Comparison of ENCODE assay signal across 9 cellular contexts in genomic region chr3:29686889-29687592, GRCh38.
DNase-seq lines count a peak whose midpoint lies in the region; ATAC-seq lines count a peak whose summit lies in the region.
"Had no signal": no experiment of that assay in that cellular context is flagged by ENCODE, and none has a peak within 500 bp of the region (broad histone marks: within the 10 kb centered on the region; RNA-seq: fewer than 3 reads in every experiment).

No MANE protein-coding gene starts in this region.

- H3K18ac ChIP-seq in neuronal stem cell (ENCODE audit: low read length) = no peak overlapping the region

- no peak overlapping the region for H3K14ac ChIP-seq in neuronal stem cell (ENCODE audit: low read length)

- peak; percentile 95 for ATAC-seq in GM19023 (IDR thresholded peaks at IDR 0.05; ENCODE audit: unreplicated experiment)
- ATAC-seq in HG02759 (IDR thresholded peaks at IDR 0.05; ENCODE audit: unreplicated experiment) = peak; percentile 92
- ATAC-seq: Panc1 had no signal

- H3K27me3 ChIP-seq in SJSA1 (replicated peaks) = no peaks in the 10 kb centered on the region
- no peaks in the 10 kb centered on the region for H3K27me3 ChIP-seq in neuronal stem cell (ENCODE audit: control insufficient read depth in 3 of 3, insufficient read depth in 3 of 3, low read depth in 1 of 3, low read length in 3 of 3)

- in situ Hi-C loops in G401 (cut with HindIII; ENCODE audit: low sequenced_read_pairs) = no loop called here

- peak overlapping the region; percentile 36 for H2AFZ ChIP-seq in neuronal stem cell (ENCODE audit: low read length)

- no peaks in the 10 kb centered on the region for H3K36me3 ChIP-seq in SJSA1
- no peaks in the 10 kb centered on the region for H3K36me3 ChIP-seq in neuronal stem cell (replicated peaks in 1 of 2; ENCODE audit: control insufficient read depth in 2 of 2, insufficient read depth in 2 of 2, low read length in 2 of 2)

- H2BK5ac ChIP-seq in neuronal stem cell (ENCODE audit: low read length) = no peak overlapping the region

- no peak overlapping the region for H4K91ac ChIP-seq in neuronal stem cell (ENCODE audit: low read depth, low read length, poor library complexity)

- DNase-seq in SJSA1 (ENCODE audit: low read depth in 1 of 2, low spot score in 2 of 2) (peak in 1 of 2 experiments; percentile 68), neuronal stem cell (ENCODE audit: low spot score) (no peak), G401 (ENCODE audit: low spot score) (no peak), NK-92 (lab: John Stamatoyannopoulos, UW; ENCODE audit: unreplicated experiment) (no peak), superior temporal gyrus (ENCODE audit: extremely low spot score) (no peak)
- no peak for DNase-seq in stimulated activated CD4-positive, alpha-beta T cell treated with anti-CD3 and anti-CD28 coated beads, Interleukin-2, amount 100 ng/mL, for 24 hours

- H3K79me1 ChIP-seq in neuronal stem cell (ENCODE audit: low read depth, low read length) = no peaks in the 10 kb centered on the region

- no peak overlapping the region for H2BK12ac ChIP-seq in neuronal stem cell (ENCODE audit: low read length)

- no peak overlapping the region for H2BK15ac ChIP-seq in neuronal stem cell (ENCODE audit: low read length)

- no peak overlapping the region for H4K8ac ChIP-seq in neuronal stem cell (ENCODE audit: low read depth, low read length)

- H3K9ac ChIP-seq in neuronal stem cell (ENCODE audit: low read depth, low read length, poor library complexity) = no peak overlapping the region

- peak overlapping the region; percentile 47 for H3K27ac ChIP-seq in SJSA1
- no peak overlapping the region for H3K27ac ChIP-seq in neuronal stem cell (replicated peaks; ENCODE audit: low read length)

- H3K4ac ChIP-seq in neuronal stem cell (ENCODE audit: low read length) = no peak overlapping the region

- H3K9me3 ChIP-seq in SJSA1 (replicated peaks) = no peaks in the 10 kb centered on the region
- peaks cover 0 to 2% of the 10 kb centered on the region in 2 donors for H3K9me3 ChIP-seq in neuronal stem cell (replicated peaks in 1 of 2; ENCODE audit: control insufficient read depth in 2 of 2, insufficient read depth in 1 of 2, low read depth in 1 of 2, low read length in 2 of 2)

- H2BK120ac ChIP-seq in neuronal stem cell (ENCODE audit: low read depth, low read length) = no peak overlapping the region

- no peak overlapping the region for H3K23ac ChIP-seq in neuronal stem cell (ENCODE audit: low read depth, low read length, poor library complexity)

- WGBS in neuronal stem cell (ENCODE audit: extremely low coverage in 2 of 2, insufficient read length in 2 of 2, insufficient replicate concordance in 1 of 2), 2 donors = no CpG with 5 or more reads among the region's 2 CpGs

- H3K4me1 ChIP-seq in SJSA1 (replicated peaks) (peaks cover 47% of the 10 kb centered on the region), neuronal stem cell (ENCODE audit: control insufficient read depth in 2 of 2, insufficient read depth in 1 of 2, low read depth in 1 of 2, low read length in 2 of 2) (peaks cover 2 to 5% of the 10 kb centered on the region in 2 donors)

- no peak overlapping the region for H2AK5ac ChIP-seq in neuronal stem cell (ENCODE audit: low read depth, low read length)

- no peak overlapping the region for H3K4me2 ChIP-seq in neuronal stem cell (ENCODE audit: insufficient read depth, low read length, poor library complexity, severe bottlenecking)

- H3K4me3 ChIP-seq in SJSA1 (no peak overlapping the region), neuronal stem cell (ENCODE audit: low read length in 2 of 2) (no peak overlapping the region)
